Comparison of ENCODE assay signal across 15 cellular contexts in the genomic region with DNA sequence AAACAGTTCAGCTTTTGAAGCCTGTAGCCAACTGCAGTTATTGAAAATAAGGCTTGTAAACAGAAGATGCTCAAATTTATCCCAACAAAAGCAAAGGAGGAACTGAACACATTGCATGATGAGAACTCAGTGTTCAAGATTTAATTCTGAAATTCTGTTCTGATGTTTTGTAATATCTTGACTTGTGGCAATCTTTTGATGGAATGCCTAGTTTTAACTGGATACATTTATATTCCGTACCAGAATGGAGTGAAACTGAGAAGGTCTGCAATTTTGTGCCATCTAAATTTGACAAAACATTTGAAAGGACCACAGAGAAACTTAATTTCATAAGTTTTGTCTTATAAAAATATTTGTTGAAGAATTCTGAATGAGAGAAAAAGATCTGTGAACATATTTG.
"Had no signal": no experiment of that assay in that cellular context is flagged by ENCODE, and none has a peak within 500 bp of the region (broad histone marks: within the 10 kb centered on the region; RNA-seq: fewer than 3 reads in every experiment).

No MANE protein-coding gene starts in this region.

- H3K9me3 ChIP-seq: SJSA1 had no signal

- H3K27ac ChIP-seq: brain microvascular endothelial cell, SJSA1 had no signal

- H3K4me3 ChIP-seq: SJSA1 had no signal

- H3K36me3 ChIP-seq: brain microvascular endothelial cell, SJSA1 had no signal

- H3K4me3 Mint-ChIP-seq: nephron had no signal

- DNase-seq: activated CD4-positive, alpha-beta T cell treated with anti-CD3 and anti-CD28 coated beads for 1 hour; activated CD8-positive, alpha-beta memory T cell treated with anti-CD3 and anti-CD28 coated beads for 24 hours; amygdala; brain microvascular endothelial cell; cerebellar nuclear complex; dermis blood vessel endothelial cell; head of caudate nucleus; left colon; occipital lobe; stimulated activated CD4-positive, alpha-beta T cell treated with anti-CD3 and anti-CD28 coated beads, Interleukin-2, amount 100 ng/mL, for 24 hours; stimulated activated naive CD4-positive, alpha-beta T cell; T1000 had no signal

- ATAC-seq: left colon, sciatic nerve had no signal

- H3K27ac Mint-ChIP-seq: nephron had no signal

- H3K9me3 Mint-ChIP-seq: nephron had no signal

- H3K27me3 ChIP-seq: brain microvascular endothelial cell, SJSA1 had no signal
